ENCODE assay signal across 8 cellular contexts in genomic region chr19:18831524-18832330, GRCh38. TPM values are rescaled to one million over a fixed set of nuclear protein-coding genes. Genes with fewer than 3 reads are reported as not detected.
DNase-seq lines count a peak whose midpoint lies in the region; ATAC-seq and TF ChIP-seq lines count a peak whose summit lies in the region.

TSS of gene UPF1 (plus strand) at chr19:18831959. CDS start at chr19:18832210, 251 bp downstream.

- peak; percentile 49 for ATAC-seq in HG03457 (IDR thresholded peaks at IDR 0.05; ENCODE audit: unreplicated experiment)
- ATAC-seq in left lung, result peak; percentile 87

- H3K36me3 ChIP-seq in BE2C, result peaks cover 17% of the 10 kb centered on the region
- H3K36me3 ChIP-seq in left lung, result peaks cover 0 to 9% of the 10 kb centered on the region in 2 donors

- H3K4me3 Mint-ChIP-seq in activated CD4-positive, alpha-beta T cell treated with anti-CD3 and anti-CD28 coated beads, Interleukin-2, amount 10 ng/mL, durations not matched to agents 7 days and 5 days, result peak within 1 kb of the TSS; percentile 96
- H3K4me3 Mint-ChIP-seq in dendritic cell treated with granulocyte-macrophage colony-stimulating factor and Interleukin-4, amounts not matched to agents 40 ng/mL and 50 ng/mL, for 4 days, result peak within 1 kb of the TSS; percentile 95

- TF ChIP-seq CTCF in BE2C (IDR thresholded peaks at IDR 0.05; ENCODE audit: low read depth, low read length) (no peak), left lung (IDR thresholded peaks at IDR 0.05) (no peak)

- peak within 1 kb of the TSS; percentile 92 for H3K27ac Mint-ChIP-seq in activated CD4-positive, alpha-beta T cell treated with anti-CD3 and anti-CD28 coated beads, Interleukin-2, amount 10 ng/mL, durations not matched to agents 7 days and 5 days
- peak within 1 kb of the TSS; percentile 87 for H3K27ac Mint-ChIP-seq in dendritic cell treated with granulocyte-macrophage colony-stimulating factor and Interleukin-4, amounts not matched to agents 40 ng/mL and 50 ng/mL, for 4 days

- intact Hi-C loops in dendritic cell treated with granulocyte-macrophage colony-stimulating factor and Interleukin-4, amounts not matched to agents 40 ng/mL and 50 ng/mL, for 4 days (cut with micrococcal nuclease), result loop anchor here (2.0 kb wide), 1 partner anchor 17 kb away; no protein-coding TSS in a partner anchor
- intact Hi-C loops in left lung (cut with DNase I), result no loop called here

- H3K4me3 ChIP-seq in BE2C (ENCODE audit: low read depth, low read length) (peak within 1 kb of the TSS; percentile 91), left lung (peak within 1 kb of the TSS; percentile 88 to 93)

- H3K4me1 Mint-ChIP-seq in activated CD4-positive, alpha-beta T cell treated with anti-CD3 and anti-CD28 coated beads, Interleukin-2, amount 10 ng/mL, durations not matched to agents 7 days and 5 days, result peaks cover 32% of the 10 kb centered on the region
- peaks cover 49% of the 10 kb centered on the region for H3K4me1 Mint-ChIP-seq in dendritic cell treated with granulocyte-macrophage colony-stimulating factor and Interleukin-4, amounts not matched to agents 40 ng/mL and 50 ng/mL, for 4 days (ENCODE audit: low read depth)

- POLR2A ChIA-PET in activated CD4-positive, alpha-beta T cell treated with anti-CD3 and anti-CD28 coated beads, Interleukin-2, amount 10 ng/mL, durations not matched to agents 7 days and 5 days (lab: Charles Lee), result no interaction called here

- H3K4me1 ChIP-seq in BE2C (peaks cover 2% of the 10 kb centered on the region; the same call in 1 of the 2 replicates), left lung (peaks cover 23 to 45% of the 10 kb centered on the region in 2 donors)

- peaks cover 13% of the 10 kb centered on the region for H3K27me3 Mint-ChIP-seq in activated CD4-positive, alpha-beta T cell treated with anti-CD3 and anti-CD28 coated beads, Interleukin-2, amount 10 ng/mL, durations not matched to agents 7 days and 5 days
- peaks cover 12% of the 10 kb centered on the region for H3K27me3 Mint-ChIP-seq in dendritic cell treated with granulocyte-macrophage colony-stimulating factor and Interleukin-4, amounts not matched to agents 40 ng/mL and 50 ng/mL, for 4 days

- no peaks in the 10 kb centered on the region for H3K9me3 ChIP-seq in BE2C
- H3K9me3 ChIP-seq in left lung, result peaks cover 0 to 7% of the 10 kb centered on the region in 2 donors

- peaks cover 2% of the 10 kb centered on the region for H3K9me3 Mint-ChIP-seq in activated CD4-positive, alpha-beta T cell treated with anti-CD3 and anti-CD28 coated beads, Interleukin-2, amount 10 ng/mL, durations not matched to agents 7 days and 5 days
- peaks cover 7% of the 10 kb centered on the region for H3K9me3 Mint-ChIP-seq in dendritic cell treated with granulocyte-macrophage colony-stimulating factor and Interleukin-4, amounts not matched to agents 40 ng/mL and 50 ng/mL, for 4 days

- DNase-seq in BE2C (peak; percentile 98), GM19240 (ENCODE audit: insufficient read length, low spot score) (peak; percentile 96), NCI-H526 (lab: John Stamatoyannopoulos, UW) (peak; percentile 49 to 93), left lung (peak; percentile 98 to 100)
- peak; percentile 97 for DNase-seq in activated CD4-positive, alpha-beta T cell treated with anti-CD3 and anti-CD28 coated beads, Interleukin-2, amount 10 ng/mL, durations not matched to agents 7 days and 5 days
- peak; percentile 92 to 93 for DNase-seq in stimulated activated CD4-positive, alpha-beta T cell treated with anti-CD3 and anti-CD28 coated beads, Interleukin-2, amount 100 ng/mL, for 48 hours

- H3K27me3 ChIP-seq in BE2C (no peaks in the 10 kb centered on the region), left lung (peaks cover 0 to 6% of the 10 kb centered on the region in 2 donors)

- peak within 1 kb of the TSS; percentile 85 for H3K27ac ChIP-seq in left lung

- CTCF ChIA-PET in activated CD4-positive, alpha-beta T cell treated with anti-CD3 and anti-CD28 coated beads, Interleukin-2, amount 10 ng/mL, durations not matched to agents 7 days and 5 days (lab: Charles Lee), result interaction anchor here (1.0 to 2.2 kb wide), 9 partner anchors 8 to 412 kb away, joined by 4 to 8 read pairs (median 5); partner anchors contain the start of genes REX1BD, SSBP4 and UBA52

- peaks cover 32% of the 10 kb centered on the region for H3K36me3 Mint-ChIP-seq in activated CD4-positive, alpha-beta T cell treated with anti-CD3 and anti-CD28 coated beads, Interleukin-2, amount 10 ng/mL, durations not matched to agents 7 days and 5 days (ENCODE audit: low read depth)
- peaks cover 45% of the 10 kb centered on the region for H3K36me3 Mint-ChIP-seq in dendritic cell treated with granulocyte-macrophage colony-stimulating factor and Interleukin-4, amounts not matched to agents 40 ng/mL and 50 ng/mL, for 4 days (ENCODE audit: low read depth)

RNA-seq across cellular contexts. Expression of gene UPF1, which starts in this region (rescaled TPM):
- 103 TPM for polyA plus RNA-seq in BE2C (2012; ENCODE audit: insufficient read depth, insufficient read length, low read depth)
- total RNA-seq in activated CD4-positive, alpha-beta T cell treated with anti-CD3 and anti-CD28 coated beads, Interleukin-2, amount 10 ng/mL, durations not matched to agents 7 days and 5 days, result 10 to 100 TPM; 89.4 to 97.3 TPM
- total RNA-seq in left lung, result 10 to 100 TPM; 66.9 to 80.9 TPM

Comparison
In these comparisons a context has a peak if more than half of its experiments do, and no peak if none do; other contexts are left out.
1. Peak in every context shown above with its lines: DNase-seq, ATAC-seq, H3K4me3 ChIP-seq and H3K27ac ChIP-seq.